ENCODE assay signal across 8 cellular contexts in genomic region chr5:142012186-142012785, GRCh38. TPM values are rescaled to one million over a fixed set of nuclear protein-coding genes. Genes with fewer than 3 reads are reported as not detected.
A peak's percentile ranks its signal among the peaks of the same experiment; 100 is the strongest.
DNase-seq lines count a peak whose midpoint lies in the region; ATAC-seq lines count a peak whose summit lies in the region.

No MANE protein-coding gene starts in this region.

- H3K36me3 Mint-ChIP-seq in activated naive CD8-positive, alpha-beta T cell = peaks cover 12% of the 10 kb centered on the region

- DNase-seq in SHP77 (lab: John Stamatoyannopoulos, UW) (peak; percentile 16 to 47), SHP77 treated with DMSO at 0.1 percent for 48 hours (lab: John Stamatoyannopoulos, UW) (no peak), RPMI8226 (peak; percentile 57), left cardiac atrium (peak; percentile 58), posterior vena cava (ENCODE audit: low spot score) (peak; percentile 86)

- peaks cover 84% of the 10 kb centered on the region for H3K4me1 Mint-ChIP-seq in activated naive CD8-positive, alpha-beta T cell (ENCODE audit: low read depth)

- ATAC-seq in left cardiac atrium (peak; percentile 42 to 44), GM18502 (IDR thresholded peaks at IDR 0.05; ENCODE audit: poor library complexity, unreplicated experiment) (no peak), HG03521 (IDR thresholded peaks at IDR 0.05; ENCODE audit: unreplicated experiment) (no peak)

- intact Hi-C loops in left cardiac atrium (cut with DNase I) (loop anchor here (5.0 kb wide), 2 partner anchors 125 to 130 kb away; no protein-coding TSS in a partner anchor), posterior vena cava (cut with DNase I) (loop anchor here in 1 of 2 donors (5.0 kb wide), 1 partner anchor 135 kb away; no protein-coding TSS in a partner anchor)

- peak overlapping the region; percentile 94 for H3K27ac Mint-ChIP-seq in activated naive CD8-positive, alpha-beta T cell

- H3K27me3 Mint-ChIP-seq in activated naive CD8-positive, alpha-beta T cell = no peaks in the 10 kb centered on the region

- H3K9me3 Mint-ChIP-seq in activated naive CD8-positive, alpha-beta T cell (ENCODE audit: low read depth) = no peaks in the 10 kb centered on the region

- H3K4me3 Mint-ChIP-seq in activated naive CD8-positive, alpha-beta T cell = peak overlapping the region; percentile 92

RNA-seq across cellular contexts. Expression of gene GNPDA1, which starts 0.5 kb away (rescaled TPM):
- 10 to 100 TPM; 17.3 to 25.7 TPM for total RNA-seq in left cardiac atrium
- total RNA-seq in posterior vena cava = 10 to 100 TPM; 21.8 to 35.5 TPM

RNA-seq across cellular contexts. Expression of gene RNF14, which starts 43.4 kb away (rescaled TPM):
- total RNA-seq in left cardiac atrium (10 to 100 TPM; 71.8 to 87.4 TPM), posterior vena cava (10 to 100 TPM; 59.3 to 61.2 TPM)

RNA-seq across cellular contexts. Expression of gene PCDH12, which starts 54.3 kb away (rescaled TPM):
- total RNA-seq in left cardiac atrium (1 to 10 TPM; 5.4 to 10.0 TPM), posterior vena cava (1 to 10 TPM; 8.7 to 9.3 TPM)

Comparison
In these comparisons a context has a peak if more than half of its experiments do, and no peak if none do; other contexts are left out.
1. ATAC-seq: peak in left cardiac atrium (2 of 2); none in GM18502 (single experiment) and HG03521 (single experiment).